23 cellular contexts compared by ENCODE assay signal in the genomic region with DNA sequence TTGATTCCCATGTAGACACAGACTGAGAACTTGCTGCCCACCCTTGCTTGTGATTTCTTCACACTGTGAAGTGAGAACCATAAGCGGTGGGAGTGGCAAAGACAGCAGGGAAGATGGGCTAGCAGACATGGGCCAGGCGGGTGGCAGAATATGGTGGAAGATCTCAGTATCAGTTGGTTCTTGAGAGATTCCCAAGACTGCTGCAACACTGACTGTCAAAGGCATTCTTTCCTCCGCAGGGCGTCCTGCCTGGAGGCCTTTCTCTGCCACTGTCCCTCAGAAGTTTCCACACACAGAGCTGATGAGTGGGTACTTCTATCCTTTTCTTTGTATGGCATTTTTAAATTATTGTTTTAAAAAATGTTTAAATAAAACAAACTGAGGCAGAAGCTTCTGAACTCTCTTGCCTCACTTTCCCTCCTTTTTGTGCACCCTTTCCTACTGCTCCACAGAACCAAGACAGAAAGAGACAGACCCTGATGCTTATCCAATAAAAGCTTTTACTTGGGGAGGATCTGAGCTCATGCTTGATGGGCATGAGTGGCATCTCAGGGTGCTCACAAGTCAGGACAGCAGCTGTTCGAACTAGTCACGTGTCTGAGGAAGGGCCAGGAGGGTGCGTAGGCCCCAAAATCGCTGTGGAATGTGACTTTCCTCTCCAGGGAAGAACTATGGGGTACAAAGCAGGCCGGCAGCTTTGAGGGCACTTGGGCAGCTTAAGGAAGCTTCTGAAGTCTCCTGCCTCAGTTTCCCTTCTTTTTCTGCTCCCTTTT.
A peak's percentile ranks its signal among the peaks of the same experiment; 100 is the strongest.
DNase-seq lines count a peak whose midpoint lies in the region; ATAC-seq and TF ChIP-seq lines count a peak whose summit lies in the region.
"Had no signal": no experiment of that assay in that cellular context is flagged by ENCODE, and none has a peak within 500 bp of the region (broad histone marks: within the 10 kb centered on the region; RNA-seq: fewer than 3 reads in every experiment).

No MANE protein-coding gene starts in this region.

- H4K20me1 ChIP-seq in neural progenitor cell (ENCODE audit: low read depth) = no peaks in the 10 kb centered on the region
- H4K20me1 ChIP-seq: BLaER1 treated with 17β-estradiol and CSF1 and Interleukin-3, amounts not matched to agents 10 nM and 100 nM had no signal

- H3K79me2 ChIP-seq in neural progenitor cell (ENCODE audit: low read depth) = no peaks in the 10 kb centered on the region

- H3K4me3 Mint-ChIP-seq in neural progenitor cell (no peak overlapping the region), glutamatergic neuron (ENCODE audit: unreplicated experiment) (no peak overlapping the region)
- H3K4me3 Mint-ChIP-seq: CD14-positive monocyte; CD4-positive, alpha-beta T cell; CD8-positive, alpha-beta memory T cell; GM23338; H9 had no signal

- H3F3A ChIP-seq in neural progenitor cell (ENCODE audit: low read depth) = no peaks in the 10 kb centered on the region

- peaks cover 17% of the 10 kb centered on the region for H3K4me1 Mint-ChIP-seq in neural progenitor cell
- no peaks in the 10 kb centered on the region for H3K4me1 Mint-ChIP-seq in glutamatergic neuron (ENCODE audit: low read depth, unreplicated experiment)
- H3K4me1 Mint-ChIP-seq: CD14-positive monocyte; CD8-positive, alpha-beta memory T cell; GM23338 had no signal

- H3K36me3 ChIP-seq in esophagus muscularis mucosa (no peaks in the 10 kb centered on the region), neural progenitor cell (no peaks in the 10 kb centered on the region)
- H3K36me3 ChIP-seq: BE2C; BLaER1 treated with 17β-estradiol and CSF1 and Interleukin-3, amounts not matched to agents 10 nM and 100 nM had no signal

- TF ChIP-seq POLR2A in esophagus muscularis mucosa (IDR thresholded peaks at IDR 0.05; ENCODE audit: low read depth) = no peak

- H3K36me3 Mint-ChIP-seq in neural progenitor cell = no peaks in the 10 kb centered on the region
- no peaks in the 10 kb centered on the region for H3K36me3 Mint-ChIP-seq in glutamatergic neuron (ENCODE audit: unreplicated experiment)
- H3K36me3 Mint-ChIP-seq: CD14-positive monocyte; CD8-positive, alpha-beta memory T cell had no signal

- peak; percentile 60 for DNase-seq in LHCN-M2 (ENCODE audit: low read depth)
- DNase-seq in esophagus muscularis mucosa (ENCODE audit: extremely low spot score) = peak; percentile 87
- DNase-seq in neural progenitor cell (ENCODE audit: low spot score) = no peak
- no peak for DNase-seq in glutamatergic neuron
- DNase-seq: 8988T; ACHN; AML-193; BE2C; CD4-positive, alpha-beta T cell; CD8-positive, alpha-beta memory T cell; DMS 273 treated with DMSO at 0.1 percent for 48 hours; DMS79; EL; GDM1; H9 had no signal

- H3K9me3 ChIP-seq in esophagus muscularis mucosa = no peaks in the 10 kb centered on the region
- no peaks in the 10 kb centered on the region for H3K9me3 ChIP-seq in neural progenitor cell (ENCODE audit: low read depth)
- H3K9me3 ChIP-seq: A549; BE2C; BLaER1 treated with 17β-estradiol and CSF1 and Interleukin-3, amounts not matched to agents 10 nM and 100 nM had no signal

- H3K4me3 ChIP-seq in esophagus muscularis mucosa (no peak overlapping the region), neural progenitor cell (no peak overlapping the region)
- H3K4me3 ChIP-seq: A549; BLaER1 treated with 17β-estradiol and CSF1 and Interleukin-3, amounts not matched to agents 10 nM and 100 nM; GM12878; GM23338 had no signal

- H3K27ac ChIP-seq in esophagus muscularis mucosa (replicated peaks in 1 of 4) = no peak overlapping the region
- H3K27ac ChIP-seq in neural progenitor cell = no peak overlapping the region
- H3K27ac ChIP-seq: A549; BLaER1 treated with 17β-estradiol and CSF1 and Interleukin-3, amounts not matched to agents 10 nM and 100 nM had no signal

- H3K27me3 ChIP-seq in esophagus muscularis mucosa (no peaks in the 10 kb centered on the region), neural progenitor cell (no peaks in the 10 kb centered on the region)
- H3K27me3 ChIP-seq: BE2C; BLaER1 treated with 17β-estradiol and CSF1 and Interleukin-3, amounts not matched to agents 10 nM and 100 nM had no signal

- H3K27ac Mint-ChIP-seq in neural progenitor cell (no peak overlapping the region), glutamatergic neuron (ENCODE audit: unreplicated experiment) (no peak overlapping the region)
- H3K27ac Mint-ChIP-seq: CD14-positive monocyte; CD4-positive, alpha-beta T cell; CD8-positive, alpha-beta memory T cell; GM23338 had no signal

- no peak for TF ChIP-seq CTCF in esophagus muscularis mucosa (IDR thresholded peaks at IDR 0.05)
- no peak for TF ChIP-seq CTCF in neural progenitor cell (IDR thresholded peaks at IDR 0.05)
- TF ChIP-seq CTCF in glutamatergic neuron (IDR thresholded peaks at IDR 0.05; ENCODE audit: partially characterized antibody, unreplicated experiment) = no peak

- no peaks in the 10 kb centered on the region for H3K27me3 Mint-ChIP-seq in neural progenitor cell (ENCODE audit: insufficient read depth, low read depth)
- no peaks in the 10 kb centered on the region for H3K27me3 Mint-ChIP-seq in glutamatergic neuron (ENCODE audit: unreplicated experiment)
- H3K27me3 Mint-ChIP-seq: CD4-positive, alpha-beta T cell; CD8-positive, alpha-beta memory T cell had no signal

- peak overlapping the region; percentile 50 for H2AFZ ChIP-seq in neural progenitor cell (replicated peaks)
- H2AFZ ChIP-seq: GM23338 had no signal

- peaks cover 2% of the 10 kb centered on the region for H3K9me3 Mint-ChIP-seq in neural progenitor cell
- no peaks in the 10 kb centered on the region for H3K9me3 Mint-ChIP-seq in glutamatergic neuron (ENCODE audit: unreplicated experiment)
- H3K9me3 Mint-ChIP-seq: CD14-positive monocyte; CD4-positive, alpha-beta T cell; CD8-positive, alpha-beta memory T cell; GM23338; H9 had no signal

- H3K9ac ChIP-seq in neural progenitor cell = no peak overlapping the region
- H3K9ac ChIP-seq: BLaER1 treated with 17β-estradiol and CSF1 and Interleukin-3, amounts not matched to agents 10 nM and 100 nM had no signal

- intact Hi-C loops in esophagus muscularis mucosa (cut with DNase I) = no loop called here

- WGBS in esophagus muscularis mucosa = 93% methylated on average over 7 of the region's 9 CpGs

- H3K4me1 ChIP-seq in esophagus muscularis mucosa = no peaks in the 10 kb centered on the region
- peaks cover 4% of the 10 kb centered on the region for H3K4me1 ChIP-seq in neural progenitor cell
- H3K4me1 ChIP-seq: A549; BLaER1 treated with 17β-estradiol and CSF1 and Interleukin-3, amounts not matched to agents 10 nM and 100 nM had no signal

- no peak overlapping the region for H3K4me2 ChIP-seq in neural progenitor cell
- H3K4me2 ChIP-seq: A549; BLaER1 treated with 17β-estradiol and CSF1 and Interleukin-3, amounts not matched to agents 10 nM and 100 nM; GM23338 had no signal

- no peak for TF ChIP-seq EP300 in esophagus muscularis mucosa (IDR thresholded peaks at IDR 0.05)

- no peak for ATAC-seq in HG03280 (IDR thresholded peaks at IDR 0.05; ENCODE audit: unreplicated experiment)
- no peak for ATAC-seq in GM18519 (IDR thresholded peaks at IDR 0.05; ENCODE audit: low FRiP score, unreplicated experiment)
- ATAC-seq: A549, GM12878, GM23338, HCT116 had no signal

Comparison
In these comparisons a context has a peak if more than half of its experiments do, and no peak if none do; other contexts are left out.
1. DNase-seq: peak in LHCN-M2 (single experiment) and esophagus muscularis mucosa (single experiment); none in neural progenitor cell (single experiment) and glutamatergic neuron (single experiment).